23 cellular contexts compared by ENCODE assay signal in the genomic region with DNA sequence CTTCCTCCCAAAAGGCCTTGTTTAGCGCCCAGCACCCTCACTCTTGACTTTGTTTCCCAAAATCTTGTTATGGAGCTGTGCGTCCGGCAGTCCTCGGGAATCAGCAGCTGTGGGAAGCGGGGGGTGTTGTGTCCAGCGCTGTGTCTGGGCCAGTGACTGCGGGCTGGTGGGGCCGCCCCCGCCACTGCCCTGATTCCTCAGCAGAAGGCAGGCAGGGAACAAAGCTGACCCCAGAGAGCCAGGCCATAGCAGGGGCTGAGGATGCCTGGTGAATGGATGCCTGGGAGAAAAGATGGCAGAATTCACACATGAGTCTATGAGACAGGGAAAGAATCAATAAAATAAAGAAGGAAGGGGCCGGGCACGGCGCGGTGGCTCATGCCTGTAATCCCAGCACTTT. TPM values are rescaled to one million over a fixed set of nuclear protein-coding genes. Genes with fewer than 3 reads are reported as not detected.
A peak's percentile ranks its signal among the peaks of the same experiment; 100 is the strongest.
DNase-seq lines count a peak whose midpoint lies in the region; ATAC-seq, FAIRE-seq and TF ChIP-seq lines count a peak whose summit lies in the region.
"Had no signal": no experiment of that assay in that cellular context is flagged by ENCODE, and none has a peak within 500 bp of the region (broad histone marks: within the 10 kb centered on the region; RNA-seq: fewer than 3 reads in every experiment).

No MANE protein-coding gene starts in this region.

- H3K4me1 Mint-ChIP-seq in activated T-cell treated with anti-CD3 and anti-CD28 coated beads, Interleukin-2, amount 50 U/mL, for 24 hours (ENCODE audit: low read depth), result peaks cover 58% of the 10 kb centered on the region
- peaks cover 46 to 63% (median 57%) of the 10 kb centered on the region in 3 donors for H3K4me1 Mint-ChIP-seq in T-cell
- H3K4me1 Mint-ChIP-seq in stimulated activated effector memory CD8-positive, alpha-beta T cell treated with anti-CD3 and anti-CD28 coated beads, Interleukin-12 subunit alpha, Interleukin-12 subunit beta, amount 100 ng/mL, for 72 hours, result peaks cover 49% of the 10 kb centered on the region

- H2AFZ ChIP-seq in K562 (ENCODE audit: low read depth, low read length), result no peak overlapping the region
- H2AFZ ChIP-seq: hepatocyte had no signal

- no peak for DNase-seq in activated T-cell treated with anti-CD3 and anti-CD28 coated beads, Interleukin-2, amount 50 U/mL, for 24 hours
- DNase-seq in activated T-cell treated with anti-CD3 and anti-CD28 coated beads for 4 hours, result no peak
- DNase-seq in T-cell, result no peak
- DNase-seq in K562 (ENCODE audit: extremely low read depth in 1 of 4, low spot score in 3 of 4), result no peak
- no peak for DNase-seq in stimulated activated effector memory CD8-positive, alpha-beta T cell treated with anti-CD3 and anti-CD28 coated beads, Interleukin-12 subunit alpha, Interleukin-12 subunit beta, amount 100 ng/mL, for 72 hours (ENCODE audit: low spot score in 2 of 2)
- no peak for DNase-seq in DMS153 (lab: John Stamatoyannopoulos, UW)
- DNase-seq in SIG-M5 treated with dmso at 0.1 percent for 504 hours (lab: John Stamatoyannopoulos, UW; ENCODE audit: unreplicated experiment), result no peak
- DNase-seq in NCI-H82 treated with DMSO at 0.1 percent for 48 hours (lab: John Stamatoyannopoulos, UW; ENCODE audit: unreplicated experiment), result no peak
- DNase-seq: ACHN; activated gamma-delta T cell treated with Interleukin-2 at 50 U/mL for 16 hours; body of pancreas; CD8-positive, alpha-beta T cell; DMS79 treated with DMSO at 0.1 percent for 48 hours; islet precursor cell; NCI-H1436 treated with DMSO at 0.1 percent for 48 hours; retina; tibial artery had no signal

- no peak for TF ChIP-seq CTCF in K562 (IDR thresholded peaks at IDR 0.05 in 2 of 3, conservative IDR thresholded peaks at IDR 0.05 in 1 of 3; ENCODE audit: insufficient read depth in 2 of 3, low read depth in 1 of 3, low read length in 3 of 3)

- H3K79me2 ChIP-seq in K562 (ENCODE audit: control insufficient read depth, insufficient read depth, low read length), result peaks cover 40% of the 10 kb centered on the region

- no peak for TF ChIP-seq RAD21 in K562 (CRISPR knock-in tag; conservative IDR thresholded peaks at IDR 0.05 in 1 of 2, IDR thresholded peaks at IDR 0.05 in 1 of 2)

- no TSS peak for BruUV-seq in K562 (replicated peaks; lab: Mats Ljungman, UMichigan)

- intact Hi-C loops in K562 (cut with micrococcal nuclease), result loop anchor here (10.0 kb wide), 1 partner anchor 48 kb away; no protein-coding TSS in a partner anchor

- H3K4me1 ChIP-seq in K562 (replicated peaks in 1 of 2; ENCODE audit: control insufficient read depth in 2 of 2, insufficient read depth in 2 of 2, low read length in 2 of 2), result peaks cover 24 to 60% of the 10 kb centered on the region in 2 experiments; a peak in 4 of 5 replicates

- no peak overlapping the region for H3K27ac ChIP-seq in K562 (ENCODE audit: extremely low read depth, low read depth, low read length)
- H3K27ac ChIP-seq: body of pancreas, coronary artery, hepatocyte, neutrophil, tibial artery had no signal

- H3K27me3 ChIP-seq in K562 (ENCODE audit: control insufficient read depth in 2 of 2, insufficient read depth in 2 of 2, low read length in 2 of 2), result no peaks in the 10 kb centered on the region
- H3K27me3 ChIP-seq: body of pancreas, hepatocyte, neutrophil, tibial artery had no signal

- H3K4me3 ChIP-seq in K562, result no peak overlapping the region
- H3K4me3 ChIP-seq: body of pancreas, coronary artery, hepatocyte, tibial artery had no signal

- no peak overlapping the region for H3K4me2 ChIP-seq in K562 (ENCODE audit: insufficient read depth, low read length)
- H3K4me2 ChIP-seq: hepatocyte had no signal

- 90% methylated on average over 2 of the region's 13 CpGs for WGBS in K562 (ENCODE audit: insufficient coverage, low coverage, missing lambda C conversion rate)

- no peaks in the 10 kb centered on the region for H4K20me1 ChIP-seq in K562 (replicated peaks; ENCODE audit: control insufficient read depth, insufficient read depth, low read length)

- FAIRE-seq in K562 (lab: Jason Lieb, UNC), result no peak
- FAIRE-seq: HTR-8/SVneo had no signal

- no peaks in the 10 kb centered on the region for H3K9me3 Mint-ChIP-seq in activated T-cell treated with anti-CD3 and anti-CD28 coated beads, Interleukin-2, amount 50 U/mL, for 24 hours
- no peaks in the 10 kb centered on the region for H3K9me3 Mint-ChIP-seq in T-cell
- H3K9me3 Mint-ChIP-seq in stimulated activated effector memory CD8-positive, alpha-beta T cell treated with anti-CD3 and anti-CD28 coated beads, Interleukin-12 subunit alpha, Interleukin-12 subunit beta, amount 100 ng/mL, for 72 hours, result no peaks in the 10 kb centered on the region
- H3K9me3 Mint-ChIP-seq: CD8-positive, alpha-beta T cell had no signal

- CTCF ChIA-PET in T-cell (lab: Charles Lee), result no interaction called here
- CTCF ChIA-PET in K562 (lab: Yijun Ruan, JAX; ENCODE audit: low intra/inter-chr PET ratio), result no interaction called here

- H3K27ac Mint-ChIP-seq in activated T-cell treated with anti-CD3 and anti-CD28 coated beads, Interleukin-2, amount 50 U/mL, for 24 hours, result peak overlapping the region; percentile 55
- peak overlapping the region; percentile 48 to 57 for H3K27ac Mint-ChIP-seq in T-cell
- peak overlapping the region; percentile 85 for H3K27ac Mint-ChIP-seq in stimulated activated effector memory CD8-positive, alpha-beta T cell treated with anti-CD3 and anti-CD28 coated beads, Interleukin-12 subunit alpha, Interleukin-12 subunit beta, amount 100 ng/mL, for 72 hours

- H3K9ac ChIP-seq in K562 (ENCODE audit: insufficient read depth in 1 of 2, low read depth in 2 of 2, low read length in 2 of 2), result peak overlapping the region in 1 of 2 experiments; percentile 58; a peak in 1 of 4 replicates

- H3K36me3 ChIP-seq in K562 (ENCODE audit: control insufficient read depth, insufficient read depth, low read length), result peaks cover 20% of the 10 kb centered on the region
- H3K36me3 ChIP-seq: neutrophil, tibial artery had no signal

- POLR2A ChIA-PET in T-cell (lab: Charles Lee), result no interaction called here
- POLR2A ChIA-PET in K562 (lab: Yijun Ruan, JAX), result interaction anchor here (0.6 to 1.2 kb wide), 2 partner anchors 127 to 236 kb away, joined by 3 read pairs; no protein-coding TSS in a partner anchor

- H3K27me3 Mint-ChIP-seq in activated T-cell treated with anti-CD3 and anti-CD28 coated beads, Interleukin-2, amount 50 U/mL, for 24 hours, result no peaks in the 10 kb centered on the region
- no peaks in the 10 kb centered on the region for H3K27me3 Mint-ChIP-seq in T-cell

- H3K36me3 Mint-ChIP-seq in activated T-cell treated with anti-CD3 and anti-CD28 coated beads, Interleukin-2, amount 50 U/mL, for 24 hours (ENCODE audit: low read depth), result peaks cover 47% of the 10 kb centered on the region
- H3K36me3 Mint-ChIP-seq in T-cell, result peaks cover 7% of the 10 kb centered on the region
- peaks cover 80% of the 10 kb centered on the region for H3K36me3 Mint-ChIP-seq in stimulated activated effector memory CD8-positive, alpha-beta T cell treated with anti-CD3 and anti-CD28 coated beads, Interleukin-12 subunit alpha, Interleukin-12 subunit beta, amount 100 ng/mL, for 72 hours

- H3K9me3 ChIP-seq in K562 (replicated peaks; ENCODE audit: control insufficient read depth, insufficient read depth, low read depth, low read length), result no peaks in the 10 kb centered on the region
- H3K9me3 ChIP-seq: body of pancreas, neutrophil, tibial artery had no signal

- H3K4me3 Mint-ChIP-seq in activated T-cell treated with anti-CD3 and anti-CD28 coated beads, Interleukin-2, amount 50 U/mL, for 24 hours, result peak overlapping the region; percentile 24
- H3K4me3 Mint-ChIP-seq in T-cell, result peak overlapping the region in 2 of 3 donors; percentile 39 to 95
- H3K4me3 Mint-ChIP-seq in stimulated activated effector memory CD8-positive, alpha-beta T cell treated with anti-CD3 and anti-CD28 coated beads, Interleukin-12 subunit alpha, Interleukin-12 subunit beta, amount 100 ng/mL, for 72 hours, result peak overlapping the region; percentile 98
- H3K4me3 Mint-ChIP-seq: CD8-positive, alpha-beta T cell had no signal

- no peak for ATAC-seq in T-cell (replicated peaks in 1 of 4)
- ATAC-seq in K562, result no peak
- no peak for ATAC-seq in stimulated activated effector memory CD8-positive, alpha-beta T cell treated with anti-CD3 and anti-CD28 coated beads, Interleukin-12 subunit alpha, Interleukin-12 subunit beta, amount 100 ng/mL, for 72 hours
- ATAC-seq: body of pancreas; CD8-positive, alpha-beta T cell; SK-N-SH treated with all-trans-retinoic acid at 6 μM for 48 hours had no signal

- in situ Hi-C loops in K562 (cut with MboI), result loop anchor here (25.0 kb wide), 1 partner anchor 954 kb away; a partner anchor contains a TSS

- peaks cover 2% of the 10 kb centered on the region for H3K9me1 ChIP-seq in K562 (ENCODE audit: control insufficient read depth, insufficient read depth, low read length)

- TF ChIP-seq POLR2A in K562 (conservative IDR thresholded peaks at IDR 0.05), result no peak

- TF ChIP-seq EP300 in K562 (IDR thresholded peaks at IDR 0.05; ENCODE audit: low read length), result no peak

RNA-seq across cellular contexts. Expression of a gene that starts 2.5 kb away (rescaled TPM):
- 10 to 100 TPM; 32.9 to 61.7 (median 52.1) TPM for total RNA-seq in T-cell
- total RNA-seq in K562 (2011; cell fraction: chromatin; rRNA removed; ENCODE audit: low replicate concordance), result 12.1 and 20.9 TPM in 2 replicates
- 11.8 and 13.8 TPM in 2 replicates for total RNA-seq in K562 (2011; cell fraction: nucleolus; rRNA removed)
- 19.7 and 42.2 TPM in 2 replicates for total RNA-seq in K562 (2011; cell fraction: nucleoplasm; rRNA removed)
- 12.4 and 15.1 TPM in 2 replicates for total RNA-seq in K562 (2014; rRNA removed)
- 14.4 and 15.6 TPM in 2 replicates for total RNA-seq in K562 (2014; rRNA removed; fragmentation: Illumina TruSeq; extraction: Trizol)
- 15.8 and 15.9 TPM in 2 replicates for total RNA-seq in K562 (2015; rRNA removed; fragmentation: Illumina TruSeq; extraction: Trizol)
- total RNA-seq in K562 (2021), result 90.1 and 90.9 TPM in 2 replicates
- 44.4 and 54.7 TPM in 2 replicates for polyA plus RNA-seq in K562 (2011; rRNA removed)
- 47.1 and 53.6 TPM in 2 replicates for polyA plus RNA-seq in K562 (2011; cell fraction: cytosol; rRNA removed)
- polyA plus RNA-seq in K562 (2011; cell fraction: nucleus; rRNA removed), result 24.0 and 25.6 TPM in 2 replicates
- polyA plus RNA-seq in K562 (2012), result 76.3 and 80.4 TPM in 2 replicates
- 116 and 118 TPM in 2 replicates for polyA plus RNA-seq in K562 (2014; fragmentation: Illumina TruSeq; extraction: Trizol)
- 100 to 1,000 TPM; 226 to 285 TPM for polyA plus RNA-seq in K562 (2014; fragmentation: Nextera tagmentation; extraction: Ambion mirVana)
- 55.5 and 59.8 TPM in 2 replicates for polyA plus RNA-seq in K562 (2014; rRNA removed)
- 24.1 and 28.9 TPM in 2 replicates for polyA minus RNA-seq in K562 (2011; rRNA and poly(A)+ RNA removed)
- 30.9 and 31.5 TPM in 2 replicates for polyA minus RNA-seq in K562 (2011; cell fraction: cytosol; rRNA and poly(A)+ RNA removed)
- 4.7 and 7.6 TPM in 2 replicates for polyA minus RNA-seq in K562 (2011; cell fraction: nucleus; rRNA and poly(A)+ RNA removed)

RNA-seq across cellular contexts. Expression of a gene that starts 4.3 kb away (rescaled TPM):
- total RNA-seq in T-cell (10 to 100 TPM; 17.1 to 27.2 (median 24.4) TPM), K562 (2014; rRNA removed) (4.3 and 6.4 TPM in 2 replicates), K562 (2014; rRNA removed; fragmentation: Illumina TruSeq; extraction: Trizol) (3.0 and 3.7 TPM in 2 replicates), K562 (2015; rRNA removed; fragmentation: Illumina TruSeq; extraction: Trizol) (6.4 and 6.8 TPM in 2 replicates), K562 (2021) (9.1 and 9.6 TPM in 2 replicates)
- total RNA-seq in K562 (2011; cell fraction: chromatin; rRNA removed; ENCODE audit: low replicate concordance), result 10.1 and 16.3 TPM in 2 replicates
- total RNA-seq in K562 (2011; cell fraction: nucleolus; rRNA removed), result 8.8 and 9.8 TPM in 2 replicates
- 10.0 and 11.8 TPM in 2 replicates for total RNA-seq in K562 (2011; cell fraction: nucleoplasm; rRNA removed)
- polyA plus RNA-seq in K562 (2011; rRNA removed) (5.1 and 6.0 TPM in 2 replicates), K562 (2014; fragmentation: Illumina TruSeq; extraction: Trizol) (6.6 and 7.4 TPM in 2 replicates), K562 (2014; fragmentation: Nextera tagmentation; extraction: Ambion mirVana) (1 to 10 TPM; 4.7 to 8.4 TPM), K562 (2014; rRNA removed) (4.4 and 6.0 TPM in 2 replicates)
- 4.1 and 8.9 TPM in 2 replicates for polyA plus RNA-seq in K562 (2011; cell fraction: cytosol; rRNA removed)
- 3.5 and 7.3 TPM in 2 replicates for polyA plus RNA-seq in K562 (2011; cell fraction: nucleus; rRNA removed)
- 7.0 and 7.2 TPM in 2 replicates for polyA plus RNA-seq in K562 (2012)
- polyA minus RNA-seq in K562 (2011; rRNA and poly(A)+ RNA removed), result 6.0 and 7.8 TPM in 2 replicates
- 2.6 and 5.6 TPM in 2 replicates for polyA minus RNA-seq in K562 (2011; cell fraction: cytosol; rRNA and poly(A)+ RNA removed)
- 1.3 and 1.8 TPM in 2 replicates for polyA minus RNA-seq in K562 (2011; cell fraction: nucleus; rRNA and poly(A)+ RNA removed)
- total RNA-seq: body of pancreas had no signal

RNA-seq across cellular contexts. Expression of a gene that starts 24.1 kb away (rescaled TPM):
- 10 to 100 TPM; 14.3 to 29.1 (median 18.5) TPM for total RNA-seq in T-cell
- total RNA-seq in K562 (2011; cell fraction: chromatin; rRNA removed; ENCODE audit: low replicate concordance), result 10.6 and 19.4 TPM in 2 replicates
- total RNA-seq in K562 (2011; cell fraction: nucleolus; rRNA removed), result 12.4 and 13.3 TPM in 2 replicates
- total RNA-seq in K562 (2011; cell fraction: nucleoplasm; rRNA removed), result 9.5 and 12.7 TPM in 2 replicates
- 1.6 and 2.4 TPM in 2 replicates for total RNA-seq in K562 (2014; rRNA removed)
- total RNA-seq in K562 (2014; rRNA removed; fragmentation: Illumina TruSeq; extraction: Trizol), result 0.80 and 1.1 TPM in 2 replicates
- total RNA-seq in K562 (2015; rRNA removed; fragmentation: Illumina TruSeq; extraction: Trizol), result 1.5 and 1.9 TPM in 2 replicates
- 3.3 and 5.0 TPM in 2 replicates for total RNA-seq in K562 (2021)
- polyA plus RNA-seq in K562 (2011; rRNA removed), result 1.6 TPM in 2 replicates
- polyA plus RNA-seq in K562 (2011; cell fraction: cytosol; rRNA removed), result 2.4 and 2.5 TPM in 2 replicates
- polyA plus RNA-seq in K562 (2011; cell fraction: nucleus; rRNA removed), result 2.4 and 2.7 TPM in 2 replicates
- polyA plus RNA-seq in K562 (2012), result 2.3 and 2.9 TPM in 2 replicates
- 2.2 and 2.7 TPM in 2 replicates for polyA plus RNA-seq in K562 (2014; fragmentation: Illumina TruSeq; extraction: Trizol)
- polyA plus RNA-seq in K562 (2014; fragmentation: Nextera tagmentation; extraction: Ambion mirVana), result 1 to 10 TPM; 1.4 to 2.0 TPM
- 1.7 and 4.0 TPM in 2 replicates for polyA plus RNA-seq in K562 (2014; rRNA removed)
- polyA minus RNA-seq in K562 (2011; rRNA and poly(A)+ RNA removed), result 2.8 and 3.4 TPM in 2 replicates
- polyA minus RNA-seq in K562 (2011; cell fraction: cytosol; rRNA and poly(A)+ RNA removed), result 0.73 and 2.1 TPM in 2 replicates
- polyA minus RNA-seq in K562 (2011; cell fraction: nucleus; rRNA and poly(A)+ RNA removed), result 6.7 and 7.0 TPM in 2 replicates

RNA-seq across cellular contexts. Expression of a gene that starts 34.4 kb away (rescaled TPM):
- total RNA-seq in T-cell (1 to 10 TPM; 1.4 to 2.4 (median 1.9) TPM), K562 (2014; rRNA removed) (29.3 and 38.4 TPM in 2 replicates), K562 (2014; rRNA removed; fragmentation: Illumina TruSeq; extraction: Trizol) (6.6 and 6.8 TPM in 2 replicates), K562 (2015; rRNA removed; fragmentation: Illumina TruSeq; extraction: Trizol) (5.9 and 7.1 TPM in 2 replicates), K562 (2021) (43.2 and 43.6 TPM in 2 replicates)
- 5.5 and 9.0 TPM in 2 replicates for total RNA-seq in K562 (2011; cell fraction: chromatin; rRNA removed; ENCODE audit: low replicate concordance)
- 9.2 and 9.3 TPM in 2 replicates for total RNA-seq in K562 (2011; cell fraction: nucleolus; rRNA removed)
- 7.9 and 8.4 TPM in 2 replicates for total RNA-seq in K562 (2011; cell fraction: nucleoplasm; rRNA removed)
- polyA plus RNA-seq in K562 (2011; rRNA removed) (16.7 and 39.5 TPM in 2 replicates), K562 (2014; fragmentation: Illumina TruSeq; extraction: Trizol) (57.9 and 62.9 TPM in 2 replicates), K562 (2014; fragmentation: Nextera tagmentation; extraction: Ambion mirVana) (100 to 1,000 TPM; 160 to 166 TPM), K562 (2014; rRNA removed) (49.5 and 58.1 TPM in 2 replicates)
- polyA plus RNA-seq in K562 (2011; cell fraction: cytosol; rRNA removed), result 27.9 and 68.7 TPM in 2 replicates
- 10.0 and 16.1 TPM in 2 replicates for polyA plus RNA-seq in K562 (2011; cell fraction: nucleus; rRNA removed)
- 41.8 and 64.6 TPM in 2 replicates for polyA plus RNA-seq in K562 (2012)
- polyA minus RNA-seq in K562 (2011; rRNA and poly(A)+ RNA removed), result 12.6 and 31.1 TPM in 2 replicates
- polyA minus RNA-seq in K562 (2011; cell fraction: cytosol; rRNA and poly(A)+ RNA removed), result 10.2 and 18.5 TPM in 2 replicates
- 3.0 TPM in 2 replicates for polyA minus RNA-seq in K562 (2011; cell fraction: nucleus; rRNA and poly(A)+ RNA removed)

RNA-seq across cellular contexts. Expression of a gene that starts 59.2 kb away (rescaled TPM):
- not detected for total RNA-seq in T-cell
- not detected in 2 replicates for total RNA-seq in K562 (2011; cell fraction: chromatin; rRNA removed; ENCODE audit: low replicate concordance)
- total RNA-seq in K562 (2011; cell fraction: nucleolus; rRNA removed), result not detected in 2 replicates
- total RNA-seq in K562 (2011; cell fraction: nucleoplasm; rRNA removed), result not detected in 2 replicates
- total RNA-seq in K562 (2014; rRNA removed), result not detected in 2 replicates
- total RNA-seq in K562 (2014; rRNA removed; fragmentation: Illumina TruSeq; extraction: Trizol), result not detected in 2 replicates
- not detected in 2 replicates for total RNA-seq in K562 (2015; rRNA removed; fragmentation: Illumina TruSeq; extraction: Trizol)
- not detected in 2 replicates for total RNA-seq in K562 (2021)
- not detected in 2 replicates for polyA plus RNA-seq in K562 (2011; rRNA removed)
- not detected in 2 replicates for polyA plus RNA-seq in K562 (2011; cell fraction: cytosol; rRNA removed)
- not detected in 2 replicates for polyA plus RNA-seq in K562 (2011; cell fraction: nucleus; rRNA removed)
- not detected in 2 replicates for polyA plus RNA-seq in K562 (2012)
- not detected in 2 replicates for polyA plus RNA-seq in K562 (2014; fragmentation: Illumina TruSeq; extraction: Trizol)
- polyA plus RNA-seq in K562 (2014; fragmentation: Nextera tagmentation; extraction: Ambion mirVana), result under 1 TPM in 1 of 2 experiments, not detected in 1; 0.04 TPM
- not detected in 2 replicates for polyA plus RNA-seq in K562 (2014; rRNA removed)
- not detected in 2 replicates for polyA minus RNA-seq in K562 (2011; rRNA and poly(A)+ RNA removed)
- polyA minus RNA-seq in K562 (2011; cell fraction: cytosol; rRNA and poly(A)+ RNA removed), result not detected in 2 replicates
- polyA minus RNA-seq in K562 (2011; cell fraction: nucleus; rRNA and poly(A)+ RNA removed), result not detected in 2 replicates
- total RNA-seq: activated CD8-positive, alpha-beta memory T cell treated with anti-CD3 and anti-CD28 coated beads for 36 hours; body of pancreas; CD8-positive, alpha-beta T cell; hepatocyte had no signal
- polyA plus RNA-seq: hepatocyte had no signal

Comparison
In these comparisons a context has a peak if more than half of its experiments do, and no peak if none do; other contexts are left out.
1. H3K4me3 Mint-ChIP-seq: peak in every context shown above with its lines; median percentile 98 in stimulated activated effector memory CD8-positive, alpha-beta T cell treated with anti-CD3 and anti-CD28 coated beads, Interleukin-12 subunit alpha, Interleukin-12 subunit beta, amount 100 ng/mL, for 72 hours; 67 in T-cell; 24 in activated T-cell treated with anti-CD3 and anti-CD28 coated beads, Interleukin-2, amount 50 U/mL, for 24 hours.